ENCODE assay signal across 11 cellular contexts in the genomic region with DNA sequence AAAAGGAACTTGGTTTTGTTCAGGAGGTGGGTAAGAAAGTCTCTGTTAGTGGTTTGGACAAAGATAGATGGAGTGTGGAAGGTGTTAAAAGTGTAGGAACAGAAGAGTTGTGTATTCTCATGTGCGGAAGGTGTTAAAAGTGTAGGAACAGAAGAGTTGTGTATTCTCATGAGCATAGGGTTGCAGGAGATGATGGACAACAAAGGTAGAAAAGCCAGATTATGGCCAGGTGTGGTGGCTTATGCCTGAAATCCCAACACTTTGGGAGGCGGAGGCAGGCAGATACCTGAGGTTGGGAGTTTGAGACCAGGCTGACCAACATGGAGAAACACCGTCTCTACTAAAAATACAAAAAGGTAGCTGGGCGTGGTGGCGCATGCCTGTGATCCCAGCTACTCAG. TPM values are rescaled to one million over a fixed set of nuclear protein-coding genes. Genes with fewer than 3 reads are reported as not detected.
DNase-seq lines count a peak whose midpoint lies in the region; ATAC-seq, FAIRE-seq and TF ChIP-seq lines count a peak whose summit lies in the region.
"Had no signal": no experiment of that assay in that cellular context is flagged by ENCODE, and none has a peak within 500 bp of the region (broad histone marks: within the 10 kb centered on the region; RNA-seq: fewer than 3 reads in every experiment).

No MANE protein-coding gene starts in this region.

- H3K36me3 ChIP-seq in HUES64 (ENCODE audit: insufficient read depth, low read length), result peaks cover 69% of the 10 kb centered on the region
- H3K36me3 ChIP-seq in astrocyte (ENCODE audit: insufficient read depth, low read length), result peaks cover 45% of the 10 kb centered on the region

- FAIRE-seq in astrocyte (lab: Jason Lieb, UNC), result no peak

- H3K27me3 Mint-ChIP-seq in Calu3 (ENCODE audit: unreplicated experiment), result no peaks in the 10 kb centered on the region
- no peaks in the 10 kb centered on the region for H3K27me3 Mint-ChIP-seq in astrocyte (ENCODE audit: low read depth, unreplicated experiment)
- H3K27me3 Mint-ChIP-seq in natural killer cell treated with Interleukin-12 subunit alpha and Interleukin-12 subunit beta and Interleukin-15 and Interleukin-18, amount 100 ng/mL, for 72 hours, result no peaks in the 10 kb centered on the region

- ATAC-seq in natural killer cell treated with Interleukin-12 subunit alpha and Interleukin-12 subunit beta and Interleukin-15 and Interleukin-18, amount 100 ng/mL, for 72 hours, result no peak
- ATAC-seq in HG02970 (IDR thresholded peaks at IDR 0.05; ENCODE audit: low FRiP score, unreplicated experiment) (no peak), GM18517 (IDR thresholded peaks at IDR 0.05; ENCODE audit: unreplicated experiment) (no peak), left colon (no peak)

- no peak overlapping the region for H2AFZ ChIP-seq in astrocyte (ENCODE audit: low read depth, low read length)

- H3K27ac ChIP-seq in HUES64 (ENCODE audit: low read depth, low read length), result no peak overlapping the region; the same call in 1 of the 2 replicates
- H3K27ac ChIP-seq in astrocyte (ENCODE audit: low read depth, low read length), result no peak overlapping the region
- H3K27ac ChIP-seq: adrenal gland had no signal

- intact Hi-C loops in Calu3 (cut with micrococcal nuclease; ENCODE audit: unreplicated experiment) (no loop called here), left colon (cut with DNase I, micrococcal nuclease) (no loop called here)

- H3K36me3 Mint-ChIP-seq in Calu3 (ENCODE audit: insufficient read depth, unreplicated experiment), result peaks cover 73% of the 10 kb centered on the region
- peaks cover 34% of the 10 kb centered on the region for H3K36me3 Mint-ChIP-seq in astrocyte (ENCODE audit: low read depth, unreplicated experiment)
- H3K36me3 Mint-ChIP-seq in natural killer cell treated with Interleukin-12 subunit alpha and Interleukin-12 subunit beta and Interleukin-15 and Interleukin-18, amount 100 ng/mL, for 72 hours, result peaks cover 43% of the 10 kb centered on the region

- peak overlapping the region; percentile 89; the same call in 1 of the 2 replicates for H3K4me3 ChIP-seq in HUES64 (ENCODE audit: low read length)
- peak overlapping the region; percentile 99 for H3K4me3 ChIP-seq in astrocyte (ENCODE audit: insufficient read depth, low read depth, low read length)
- H3K4me3 ChIP-seq: adrenal gland had no signal

- CTCF ChIA-PET in Calu3 (lab: Charles Lee), result no interaction called here

- TF ChIP-seq CTCF in Calu3 (IDR thresholded peaks at IDR 0.05; ENCODE audit: unreplicated experiment), result no peak
- TF ChIP-seq CTCF in astrocyte (IDR thresholded peaks at IDR 0.05; ENCODE audit: insufficient read depth, low read depth, low read length), result no peak

- H3K9ac ChIP-seq in HUES64 (ENCODE audit: low read depth, low read length) (peak overlapping the region; percentile 99; the same call in 1 of the 2 replicates), astrocyte (ENCODE audit: low read length) (peak overlapping the region; percentile 97)

- H3K27me3 ChIP-seq in HUES64 (ENCODE audit: insufficient read depth, low read length), result no peaks in the 10 kb centered on the region
- no peaks in the 10 kb centered on the region for H3K27me3 ChIP-seq in astrocyte (ENCODE audit: insufficient read depth, low read length)
- H3K27me3 ChIP-seq: adrenal gland had no signal

- peaks cover 63% of the 10 kb centered on the region for H3K79me2 ChIP-seq in astrocyte (ENCODE audit: insufficient read depth, low read length)

- H4K20me1 ChIP-seq in astrocyte (ENCODE audit: insufficient read depth, low read length), result peaks cover 55% of the 10 kb centered on the region

- peak overlapping the region; percentile 78 for H3K27ac Mint-ChIP-seq in Calu3 (ENCODE audit: unreplicated experiment)
- H3K27ac Mint-ChIP-seq in astrocyte (ENCODE audit: unreplicated experiment), result peak overlapping the region; percentile 5
- H3K27ac Mint-ChIP-seq in natural killer cell treated with Interleukin-12 subunit alpha and Interleukin-12 subunit beta and Interleukin-15 and Interleukin-18, amount 100 ng/mL, for 72 hours, result peak overlapping the region; percentile 76 to 99

- H3K9me3 ChIP-seq in HUES64 (ENCODE audit: insufficient read depth, low read depth, low read length), result no peaks in the 10 kb centered on the region
- no peaks in the 10 kb centered on the region for H3K9me3 ChIP-seq in astrocyte (ENCODE audit: insufficient read depth, low read depth, low read length)
- H3K9me3 ChIP-seq: adrenal gland had no signal

- H3K4me3 Mint-ChIP-seq in Calu3 (ENCODE audit: low read depth, unreplicated experiment) (peak overlapping the region; percentile 58), astrocyte (ENCODE audit: unreplicated experiment) (peak overlapping the region; percentile 99)
- H3K4me3 Mint-ChIP-seq in natural killer cell treated with Interleukin-12 subunit alpha and Interleukin-12 subunit beta and Interleukin-15 and Interleukin-18, amount 100 ng/mL, for 72 hours, result peak overlapping the region; percentile 98

- H3K9me3 Mint-ChIP-seq in Calu3 (ENCODE audit: low read depth, unreplicated experiment) (no peaks in the 10 kb centered on the region), astrocyte (ENCODE audit: unreplicated experiment) (no peaks in the 10 kb centered on the region)
- H3K9me3 Mint-ChIP-seq in natural killer cell treated with Interleukin-12 subunit alpha and Interleukin-12 subunit beta and Interleukin-15 and Interleukin-18, amount 100 ng/mL, for 72 hours, result no peaks in the 10 kb centered on the region

- 93% methylated on average over 5 of the region's 5 CpGs for WGBS in HUES64

- H3K4me1 Mint-ChIP-seq in Calu3 (ENCODE audit: low read depth, unreplicated experiment) (peaks cover 27% of the 10 kb centered on the region), astrocyte (ENCODE audit: low read depth, unreplicated experiment) (peaks cover 30% of the 10 kb centered on the region)
- peaks cover 38 to 51% of the 10 kb centered on the region in 2 donors for H3K4me1 Mint-ChIP-seq in natural killer cell treated with Interleukin-12 subunit alpha and Interleukin-12 subunit beta and Interleukin-15 and Interleukin-18, amount 100 ng/mL, for 72 hours (ENCODE audit: low read depth in 2 of 2)

- H3K4me1 ChIP-seq in HUES64 (ENCODE audit: insufficient read depth, low read length), result peaks cover 18% of the 10 kb centered on the region
- H3K4me1 ChIP-seq in astrocyte (ENCODE audit: insufficient read depth, low read length), result peaks cover 34% of the 10 kb centered on the region

- peak overlapping the region; percentile 90 for H3K4me2 ChIP-seq in astrocyte (ENCODE audit: low read length)

- no TSS peak for BruUV-seq in Calu3 (replicated peaks; lab: Mats Ljungman, UMichigan)

- DNase-seq in Calu3, result no peak
- DNase-seq in astrocyte (ENCODE audit: low read depth), result no peak
- DNase-seq in natural killer cell treated with Interleukin-12 subunit alpha and Interleukin-12 subunit beta and Interleukin-15 and Interleukin-18, amount 100 ng/mL, for 72 hours (ENCODE audit: low spot score), result no peak
- no peak for DNase-seq in left colon
- DNase-seq: adrenal gland, DMS79, NCI-H748 treated with DMSO at 0.1 percent for 48 hours, nucleus accumbens had no signal

RNA-seq across cellular contexts. Expression of a gene that starts 2.5 kb away (rescaled TPM):
- 531 and 589 TPM in 2 replicates for total RNA-seq in Calu3 (2022)
- polyA plus RNA-seq in HUES64 (2013, experiment 1 of 2), result 1,854 TPM
- 1,846 TPM for polyA plus RNA-seq in HUES64 (2013, experiment 2 of 2)
- 957 and 1,087 TPM in 2 replicates for total RNA-seq in astrocyte
- 100 to 1,000 TPM; 712 to 767 TPM for total RNA-seq in natural killer cell treated with Interleukin-12 subunit alpha and Interleukin-12 subunit beta and Interleukin-15 and Interleukin-18, amount 100 ng/mL, for 72 hours
- total RNA-seq in left colon, result 100 to 1,000 TPM; 831 to 980 TPM

RNA-seq across cellular contexts. Expression of a gene that starts 27.6 kb away (rescaled TPM):
- total RNA-seq in Calu3 (2022) (74.0 and 82.7 TPM in 2 replicates), astrocyte (240 and 251 TPM in 2 replicates), left colon (10 to 100 TPM; 66.3 to 72.9 TPM)
- polyA plus RNA-seq in HUES64 (2013, experiment 1 of 2), result 173 TPM
- polyA plus RNA-seq in HUES64 (2013, experiment 2 of 2), result 169 TPM
- 10 to 100 TPM; 62.8 to 81.9 TPM for total RNA-seq in natural killer cell treated with Interleukin-12 subunit alpha and Interleukin-12 subunit beta and Interleukin-15 and Interleukin-18, amount 100 ng/mL, for 72 hours

Comparison
In these comparisons a context has a peak if more than half of its experiments do, and no peak if none do; other contexts are left out.
1. H3K27ac Mint-ChIP-seq: peak in every context shown above with its lines; median percentile 88 in natural killer cell treated with Interleukin-12 subunit alpha and Interleukin-12 subunit beta and Interleukin-15 and Interleukin-18, amount 100 ng/mL, for 72 hours; 78 in Calu3; 5 in astrocyte.